ENCODE assay signal across 1 cellular context in the genomic region with DNA sequence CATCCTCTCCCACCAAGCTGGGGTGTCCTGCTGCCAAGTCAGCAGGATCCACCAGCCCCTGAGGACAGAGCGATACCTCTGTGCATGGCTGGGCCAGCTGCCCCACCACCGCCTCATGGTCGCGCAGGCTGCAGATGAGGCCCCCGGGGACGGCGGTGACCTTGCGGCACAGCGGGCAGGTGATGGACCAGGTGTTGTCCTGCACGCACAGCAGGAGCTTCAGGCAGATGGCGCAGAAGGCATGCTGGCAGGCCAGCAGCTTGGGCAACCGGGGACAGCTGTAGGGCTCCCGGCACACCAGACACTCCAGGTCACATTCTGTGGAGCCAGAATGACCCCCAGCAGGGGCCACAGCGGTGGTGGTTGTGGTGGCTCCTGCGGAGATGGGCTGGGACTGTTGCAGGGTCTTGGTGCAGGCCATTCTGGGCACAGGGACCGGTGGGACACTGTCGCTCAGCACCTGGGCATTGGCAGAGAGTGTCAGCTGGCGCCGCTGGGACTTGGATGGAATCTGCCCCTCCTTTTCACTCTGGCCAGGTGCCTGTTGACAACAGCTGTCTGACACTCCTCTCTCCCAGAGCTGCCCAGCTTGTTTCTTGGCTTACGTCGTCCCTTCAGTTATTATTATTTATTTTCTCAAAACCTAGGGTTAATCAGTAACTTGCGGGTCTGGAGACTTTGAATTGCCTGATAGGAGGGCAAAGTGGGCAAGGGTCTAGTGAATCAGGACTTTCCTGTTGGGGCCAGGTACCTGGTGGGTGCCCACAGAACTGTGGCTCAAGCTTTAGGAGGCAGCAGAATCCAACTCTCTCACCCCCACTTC.
TF ChIP-seq lines count a peak whose summit lies in the region.

A gene with protein sequence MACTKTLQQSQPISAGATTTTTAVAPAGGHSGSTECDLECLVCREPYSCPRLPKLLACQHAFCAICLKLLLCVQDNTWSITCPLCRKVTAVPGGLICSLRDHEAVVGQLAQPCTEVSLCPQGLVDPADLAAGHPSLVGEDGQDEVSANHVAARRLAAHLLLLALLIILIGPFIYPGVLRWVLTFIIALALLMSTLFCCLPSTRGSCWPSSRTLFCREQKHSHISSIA (minus strand): TSS at position 603 of the 823 bp plus-strand sequence. CDS start 182 bp downstream, at position 421.

TF ChIP-seq in HepG2, 621 proteins besides CTCF, POLR2A, EP300 and RAD21 (continued from another document and continues in another):
- TF ChIP-seq, protein P1, sequence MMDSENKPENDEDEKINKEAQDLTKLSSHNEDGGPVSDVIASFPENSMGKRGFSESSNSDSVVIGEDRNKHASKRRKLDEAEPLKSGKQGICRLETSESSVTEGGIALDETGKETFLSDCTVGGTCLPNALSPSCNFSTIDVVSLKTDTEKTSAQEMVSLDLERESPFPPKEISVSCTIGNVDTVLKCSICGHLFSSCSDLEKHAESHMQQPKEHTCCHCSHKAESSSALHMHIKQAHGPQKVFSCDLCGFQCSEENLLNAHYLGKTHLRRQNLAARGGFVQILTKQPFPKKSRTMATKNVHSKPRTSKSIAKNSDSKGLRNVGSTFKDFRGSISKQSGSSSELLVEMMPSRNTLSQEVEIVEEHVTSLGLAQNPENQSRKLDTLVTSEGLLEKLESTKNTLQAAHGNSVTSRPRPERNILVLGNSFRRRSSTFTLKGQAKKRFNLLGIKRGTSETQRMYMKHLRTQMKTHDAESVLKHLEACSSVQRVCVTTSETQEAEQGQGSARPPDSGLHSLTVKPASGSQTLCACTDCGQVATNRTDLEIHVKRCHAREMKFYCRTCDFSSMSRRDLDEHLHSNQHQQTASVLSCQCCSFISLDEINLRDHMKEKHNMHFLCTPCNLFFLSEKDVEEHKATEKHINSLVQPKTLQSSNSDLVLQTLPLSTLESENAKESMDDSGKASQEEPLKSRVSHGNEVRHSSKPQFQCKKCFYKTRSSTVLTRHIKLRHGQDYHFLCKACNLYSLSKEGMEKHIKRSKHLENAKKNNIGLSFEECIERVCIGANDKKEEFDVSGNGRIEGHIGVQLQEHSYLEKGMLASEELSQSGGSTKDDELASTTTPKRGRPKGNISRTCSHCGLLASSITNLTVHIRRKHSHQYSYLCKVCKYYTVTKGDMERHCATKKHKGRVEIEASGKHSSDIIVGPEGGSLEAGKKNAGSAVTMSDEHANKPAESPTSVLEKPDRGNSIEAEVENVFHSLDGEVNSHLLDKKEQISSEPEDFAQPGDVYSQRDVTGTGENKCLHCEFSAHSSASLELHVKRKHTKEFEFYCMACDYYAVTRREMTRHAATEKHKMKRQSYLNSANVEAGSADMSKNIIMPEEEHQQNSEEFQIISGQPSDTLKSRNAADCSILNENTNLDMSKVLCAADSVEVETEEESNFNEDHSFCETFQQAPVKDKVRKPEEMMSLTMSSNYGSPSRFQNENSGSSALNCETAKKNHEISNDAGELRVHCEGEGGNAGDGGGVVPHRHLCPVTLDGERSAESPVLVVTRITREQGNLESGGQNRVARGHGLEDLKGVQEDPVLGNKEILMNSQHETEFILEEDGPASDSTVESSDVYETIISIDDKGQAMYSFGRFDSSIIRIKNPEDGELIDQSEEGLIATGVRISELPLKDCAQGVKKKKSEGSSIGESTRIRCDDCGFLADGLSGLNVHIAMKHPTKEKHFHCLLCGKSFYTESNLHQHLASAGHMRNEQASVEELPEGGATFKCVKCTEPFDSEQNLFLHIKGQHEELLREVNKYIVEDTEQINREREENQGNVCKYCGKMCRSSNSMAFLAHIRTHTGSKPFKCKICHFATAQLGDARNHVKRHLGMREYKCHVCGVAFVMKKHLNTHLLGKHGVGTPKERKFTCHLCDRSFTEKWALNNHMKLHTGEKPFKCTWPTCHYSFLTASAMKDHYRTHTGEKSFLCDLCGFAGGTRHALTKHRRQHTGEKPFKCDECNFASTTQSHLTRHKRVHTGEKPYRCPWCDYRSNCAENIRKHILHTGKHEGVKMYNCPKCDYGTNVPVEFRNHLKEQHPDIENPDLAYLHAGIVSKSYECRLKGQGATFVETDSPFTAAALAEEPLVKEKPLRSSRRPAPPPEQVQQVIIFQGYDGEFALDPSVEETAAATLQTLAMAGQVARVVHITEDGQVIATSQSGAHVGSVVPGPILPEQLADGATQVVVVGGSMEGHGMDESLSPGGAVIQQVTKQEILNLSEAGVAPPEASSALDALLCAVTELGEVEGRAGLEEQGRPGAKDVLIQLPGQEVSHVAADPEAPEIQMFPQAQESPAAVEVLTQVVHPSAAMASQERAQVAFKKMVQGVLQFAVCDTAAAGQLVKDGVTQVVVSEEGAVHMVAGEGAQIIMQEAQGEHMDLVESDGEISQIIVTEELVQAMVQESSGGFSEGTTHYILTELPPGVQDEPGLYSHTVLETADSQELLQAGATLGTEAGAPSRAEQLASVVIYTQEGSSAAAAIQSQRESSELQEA (CRISPR knock-in tag; IDR thresholded peaks at IDR 0.05; ENCODE audit: not compliant biosample characterization): no peak
- no peak for TF ChIP-seq EEA1 (CRISPR knock-in tag; IDR thresholded peaks at IDR 0.05; ENCODE audit: borderline replicate concordance)
- TF ChIP-seq NCOA5 (CRISPR knock-in tag; IDR thresholded peaks at IDR 0.05): no peak
- TF ChIP-seq SRY (CRISPR knock-in tag; IDR thresholded peaks at IDR 0.05): 0 out of 2 replicates have a peak, but pooled peaks have one; percentile 49
- TF ChIP-seq FOXA1 (IDR thresholded peaks at IDR 0.05): no peak
- TF ChIP-seq FOXA1 (CRISPR knock-in tag; IDR thresholded peaks at IDR 0.05): peak; percentile 54
- no peak for TF ChIP-seq SIX1 (CRISPR knock-in tag; IDR thresholded peaks at IDR 0.05; ENCODE audit: borderline replicate concordance)
- TF ChIP-seq GABPB1 (CRISPR knock-in tag; IDR thresholded peaks at IDR 0.05): peak; percentile 13; the same call in 1 of the 2 replicates
- no peak for TF ChIP-seq ZNF260 (CRISPR knock-in tag; IDR thresholded peaks at IDR 0.05; ENCODE audit: borderline replicate concordance, low read depth)
- no peak for TF ChIP-seq AFF4 (CRISPR knock-in tag; IDR thresholded peaks at IDR 0.05)
- TF ChIP-seq ZNF574 (CRISPR knock-in tag; IDR thresholded peaks at IDR 0.05): no peak
- peak; percentile 95 for TF ChIP-seq TFAP4 (IDR thresholded peaks at IDR 0.05; ENCODE audit: borderline replicate concordance, low read depth)
- no peak for TF ChIP-seq MTF2 (CRISPR knock-in tag; IDR thresholded peaks at IDR 0.05; ENCODE audit: borderline replicate concordance)
- TF ChIP-seq RFX1 (IDR thresholded peaks at IDR 0.05): no peak
- no peak for TF ChIP-seq PAWR (CRISPR knock-in tag; IDR thresholded peaks at IDR 0.05; ENCODE audit: borderline replicate concordance)
- TF ChIP-seq, protein P2, sequence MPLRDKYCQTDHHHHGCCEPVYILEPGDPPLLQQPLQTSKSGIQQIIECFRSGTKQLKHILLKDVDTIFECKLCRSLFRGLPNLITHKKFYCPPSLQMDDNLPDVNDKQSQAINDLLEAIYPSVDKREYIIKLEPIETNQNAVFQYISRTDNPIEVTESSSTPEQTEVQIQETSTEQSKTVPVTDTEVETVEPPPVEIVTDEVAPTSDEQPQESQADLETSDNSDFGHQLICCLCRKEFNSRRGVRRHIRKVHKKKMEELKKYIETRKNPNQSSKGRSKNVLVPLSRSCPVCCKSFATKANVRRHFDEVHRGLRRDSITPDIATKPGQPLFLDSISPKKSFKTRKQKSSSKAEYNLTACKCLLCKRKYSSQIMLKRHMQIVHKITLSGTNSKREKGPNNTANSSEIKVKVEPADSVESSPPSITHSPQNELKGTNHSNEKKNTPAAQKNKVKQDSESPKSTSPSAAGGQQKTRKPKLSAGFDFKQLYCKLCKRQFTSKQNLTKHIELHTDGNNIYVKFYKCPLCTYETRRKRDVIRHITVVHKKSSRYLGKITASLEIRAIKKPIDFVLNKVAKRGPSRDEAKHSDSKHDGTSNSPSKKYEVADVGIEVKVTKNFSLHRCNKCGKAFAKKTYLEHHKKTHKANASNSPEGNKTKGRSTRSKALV (CRISPR knock-in tag; IDR thresholded peaks at IDR 0.05): 0 out of 2 replicates have a peak, but pooled peaks have one; percentile 3
- no peak for TF ChIP-seq RERE (CRISPR knock-in tag; IDR thresholded peaks at IDR 0.05; ENCODE audit: low read depth)
- peak; percentile 25 for TF ChIP-seq HNRNPLL (IDR thresholded peaks at IDR 0.05; ENCODE audit: low read depth, low read length, poor library complexity, severe bottlenecking)
